Comparison of ENCODE assay signal across 9 cellular contexts in the genomic region with DNA sequence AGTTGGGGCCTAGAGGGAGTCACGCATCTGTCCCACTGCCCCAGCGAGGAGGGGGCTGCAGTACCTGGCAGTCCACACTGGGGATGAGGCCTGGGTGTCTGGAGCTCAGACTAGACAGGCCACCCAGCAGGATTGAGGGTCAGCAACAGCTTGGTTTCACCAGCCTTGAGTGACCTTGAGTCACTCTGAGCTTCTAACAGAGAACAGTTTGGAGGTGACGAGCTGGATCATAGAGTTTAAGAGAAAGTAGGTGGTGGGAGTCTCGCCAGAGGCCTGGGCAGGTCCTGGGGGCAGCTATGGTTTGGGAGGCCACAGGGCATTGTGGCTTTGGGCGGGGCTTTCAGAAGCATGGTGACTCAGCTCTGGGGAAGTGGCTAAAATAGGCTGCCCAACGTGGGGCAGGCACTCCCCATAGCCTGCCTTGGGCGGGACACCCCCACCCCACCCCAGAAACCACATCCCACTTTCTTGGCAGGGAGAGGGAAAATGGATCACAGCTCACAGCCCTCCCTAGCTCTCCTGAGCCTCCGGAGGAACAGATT. TPM values are rescaled to one million over a fixed set of nuclear protein-coding genes. Genes with fewer than 3 reads are reported as not detected.
DNase-seq lines count a peak whose midpoint lies in the region; ATAC-seq and TF ChIP-seq lines count a peak whose summit lies in the region.
"Had no signal": no experiment of that assay in that cellular context is flagged by ENCODE, and none has a peak within 500 bp of the region (broad histone marks: within the 10 kb centered on the region; RNA-seq: fewer than 3 reads in every experiment).

No MANE protein-coding gene starts in this region.

- peaks cover 7% of the 10 kb centered on the region; the same call in 1 of the 2 replicates for H3K79me2 ChIP-seq in GM23338 (replicated peaks; ENCODE audit: insufficient read depth)
- H3K79me2 ChIP-seq in KMS-11 (ENCODE audit: insufficient read depth, low read depth) = peaks cover 7% of the 10 kb centered on the region; the same call in 1 of the 2 replicates

- no peaks in the 10 kb centered on the region for H3K36me3 Mint-ChIP-seq in GM23338 (ENCODE audit: low read depth)

- TF ChIP-seq EP300 in upper lobe of left lung (IDR thresholded peaks at IDR 0.05) = peak in 1 of 4 donors; percentile 15

- H3K27me3 ChIP-seq in GM23338 (ENCODE audit: insufficient read depth) = no peaks in the 10 kb centered on the region
- no peaks in the 10 kb centered on the region for H3K27me3 ChIP-seq in KMS-11 (ENCODE audit: insufficient read depth, low read depth)
- H3K27me3 ChIP-seq in body of pancreas = no peaks in the 10 kb centered on the region
- no peaks in the 10 kb centered on the region for H3K27me3 ChIP-seq in liver (ENCODE audit: control insufficient read depth in 4 of 4, insufficient read depth in 4 of 4, low read length in 3 of 4)
- no peaks in the 10 kb centered on the region for H3K27me3 ChIP-seq in upper lobe of left lung

- no peaks in the 10 kb centered on the region for H3K9me2 ChIP-seq in GM23338 (ENCODE audit: insufficient read depth)

- H3K36me3 ChIP-seq in GM23338 (ENCODE audit: insufficient read depth) (no peaks in the 10 kb centered on the region), KMS-11 (ENCODE audit: insufficient read depth) (no peaks in the 10 kb centered on the region), body of pancreas (replicated peaks in 1 of 2; ENCODE audit: insufficient read depth in 1 of 2, low read depth in 2 of 2) (no peaks in the 10 kb centered on the region), liver (ENCODE audit: control insufficient read depth in 4 of 4, insufficient read depth in 3 of 4, low read depth in 1 of 4, low read length in 3 of 4) (no peaks in the 10 kb centered on the region), upper lobe of left lung (peaks cover 0 to 5% (median under 1%) of the 10 kb centered on the region in 4 donors)

- WGBS in body of pancreas, 2 donors = 28 to 50% methylated on average over 2 to 8 of the region's 8 CpGs
- 68% methylated on average over 8 of the region's 8 CpGs for WGBS in liver
- WGBS in upper lobe of left lung, 2 donors = 36 to 52% methylated on average over 4 to 8 of the region's 8 CpGs

- no peak for ATAC-seq in GM23338
- peak; percentile 9 for ATAC-seq in body of pancreas
- peak; percentile 78 to 93 for ATAC-seq in upper lobe of left lung (ENCODE audit: low FRiP score in 2 of 2)

- no peak for TF ChIP-seq RAD21 in liver (IDR thresholded peaks at IDR 0.05)

- no peak overlapping the region for H2AFZ ChIP-seq in GM23338
- peak overlapping the region; percentile 73 for H2AFZ ChIP-seq in KMS-11 (ENCODE audit: low read depth)

- TF ChIP-seq POLR2A in body of pancreas (IDR thresholded peaks at IDR 0.05) = peak in 1 of 3 donors; percentile 2
- peak in 1 of 4 donors; percentile 4 for TF ChIP-seq POLR2A in upper lobe of left lung (IDR thresholded peaks at IDR 0.05)

- H3K4me1 ChIP-seq in GM23338 (ENCODE audit: insufficient read depth) (no peaks in the 10 kb centered on the region), KMS-11 (ENCODE audit: low read depth, poor library complexity, severe bottlenecking) (peaks cover 24% of the 10 kb centered on the region), body of pancreas (peaks cover 98% of the 10 kb centered on the region), liver (ENCODE audit: control insufficient read depth in 4 of 4, insufficient read depth in 4 of 4, low read length in 3 of 4) (peaks cover 46 to 78% (median 63%) of the 10 kb centered on the region in 4 donors), upper lobe of left lung (peaks cover 72 to 93% (median 83%) of the 10 kb centered on the region in 4 donors)

- no peak for TF ChIP-seq CTCF in GM13976 (IDR thresholded peaks at IDR 0.05; ENCODE audit: borderline replicate concordance, control extremely low read depth, extremely low read depth, insufficient read depth, missing control alignments)
- no peak for TF ChIP-seq CTCF in GM23338 (conservative IDR thresholded peaks at IDR 0.05; ENCODE audit: low read depth in 2 of 2)
- TF ChIP-seq CTCF in KMS-11 (conservative IDR thresholded peaks at IDR 0.05; ENCODE audit: low read depth, low read length) = no peak
- TF ChIP-seq CTCF in body of pancreas (IDR thresholded peaks at IDR 0.05) = no peak
- no peak for TF ChIP-seq CTCF in liver (IDR thresholded peaks at IDR 0.05; ENCODE audit: low read depth, low read length, missing input control)
- no peak for TF ChIP-seq CTCF in upper lobe of left lung (IDR thresholded peaks at IDR 0.05)

- intact Hi-C loops in body of pancreas (cut with DNase I) = no loop called here

- DNase-seq in GM13976 (ENCODE audit: low spot score) (peak; percentile 68), GM23338 (ENCODE audit: low spot score) (no peak), body of pancreas (peak; percentile 51 to 77 (median 67)), upper lobe of left lung (peak in 1 of 2 donors; percentile 92), NCI-H748 (lab: John Stamatoyannopoulos, UW; ENCODE audit: unreplicated experiment) (no peak), inferior parietal cortex (ENCODE audit: extremely low spot score) (no peak)

- no peak overlapping the region for H3K27ac ChIP-seq in GM23338 (ENCODE audit: low read depth)
- H3K27ac ChIP-seq in KMS-11 = peak overlapping the region; percentile 88
- H3K27ac ChIP-seq in body of pancreas = peak overlapping the region; percentile 87 to 92 (median 91)
- peak overlapping the region; percentile 94 to 95 for H3K27ac ChIP-seq in liver (ENCODE audit: low read depth in 1 of 2, low read length in 2 of 2)
- peak overlapping the region; percentile 73 to 93 (median 86) for H3K27ac ChIP-seq in upper lobe of left lung

- no peak overlapping the region for H3K4me3 Mint-ChIP-seq in GM23338

- H3K9me3 ChIP-seq in body of pancreas = no peaks in the 10 kb centered on the region
- H3K9me3 ChIP-seq in liver (ENCODE audit: control insufficient read depth in 4 of 4, low read length in 3 of 4) = no peaks in the 10 kb centered on the region
- no peaks in the 10 kb centered on the region for H3K9me3 ChIP-seq in upper lobe of left lung

- H3K4me1 Mint-ChIP-seq in GM23338 = peaks cover 26% of the 10 kb centered on the region

- peaks cover 11% of the 10 kb centered on the region for H3K27me3 Mint-ChIP-seq in GM23338 (ENCODE audit: insufficient read depth, low read depth, poor library complexity)

- no peaks in the 10 kb centered on the region for H3K9me3 Mint-ChIP-seq in GM23338

- in situ Hi-C loops in GM13976 (cut with MboI; ENCODE audit: low sequenced_read_pairs, unreplicated experiment) = no loop called here

- H3K4me3 ChIP-seq in GM23338 (no peak overlapping the region), KMS-11 (IDR thresholded peaks at IDR 0.05; ENCODE audit: insufficient read depth, low read depth, low read length) (no peak overlapping the region), body of pancreas (no peak overlapping the region), liver (ENCODE audit: low read depth in 1 of 3, low read length in 3 of 3) (no peak overlapping the region), upper lobe of left lung (peak overlapping the region in 1 of 4 donors; percentile 0)

- H3K4me2 ChIP-seq in GM23338 = no peak overlapping the region
- peak overlapping the region; percentile 98 for H3K4me2 ChIP-seq in KMS-11

- peak overlapping the region; percentile 73 for H3K9ac ChIP-seq in KMS-11
- H3K9ac ChIP-seq in liver (ENCODE audit: low read depth in 1 of 2, low read length in 2 of 2) = no peak overlapping the region

- no peaks in the 10 kb centered on the region for H3F3A ChIP-seq in GM23338 (replicated peaks; ENCODE audit: low read depth)

- no peaks in the 10 kb centered on the region; the same call in 1 of the 2 replicates for H4K20me1 ChIP-seq in GM23338 (replicated peaks; ENCODE audit: insufficient read depth)
- H4K20me1 ChIP-seq in KMS-11 (ENCODE audit: insufficient read depth) = no peaks in the 10 kb centered on the region

- peak overlapping the region; percentile 48; the same call in 1 of the 2 replicates for H3K27ac Mint-ChIP-seq in GM23338

TF ChIP-seq in GM23338, 12 proteins besides CTCF, POLR2A, EP300 and RAD21:
- TF ChIP-seq EZH2 (IDR thresholded peaks at IDR 0.05; ENCODE audit: low read depth, unreplicated experiment) (no peak), ZNF114 (CRISPR knock-in tag; IDR thresholded peaks at IDR 0.05) (no peak)

TF ChIP-seq in liver, 16 proteins besides CTCF, POLR2A, EP300 and RAD21 (continues in another document):
- no peak for TF ChIP-seq NR2F2 (IDR thresholded peaks at IDR 0.05)
- TF ChIP-seq, protein P1, sequence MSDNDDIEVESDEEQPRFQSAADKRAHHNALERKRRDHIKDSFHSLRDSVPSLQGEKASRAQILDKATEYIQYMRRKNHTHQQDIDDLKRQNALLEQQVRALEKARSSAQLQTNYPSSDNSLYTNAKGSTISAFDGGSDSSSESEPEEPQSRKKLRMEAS (IDR thresholded peaks at IDR 0.05) = no peak
- no peak for TF ChIP-seq GABPA (IDR thresholded peaks at IDR 0.05 in 1 of 2, conservative IDR thresholded peaks at IDR 0.05 in 1 of 2)
- TF ChIP-seq SP1 (IDR thresholded peaks at IDR 0.05) = no peak
- no peak for TF ChIP-seq HNF4A (conservative IDR thresholded peaks at IDR 0.05)
- TF ChIP-seq JUND (IDR thresholded peaks at IDR 0.05) = no peak
- TF ChIP-seq YY1 (IDR thresholded peaks at IDR 0.05) = no peak
- no peak for TF ChIP-seq EGR1 (IDR thresholded peaks at IDR 0.05; ENCODE audit: low read depth in 2 of 2)

RNA-seq across cellular contexts. Expression of gene CDC42EP4, which starts 20.5 kb away (rescaled TPM):
- 16.2 and 19.9 TPM in 2 replicates for total RNA-seq in GM23338 (2014; rRNA removed; shearing (Covaris generic))
- polyA plus RNA-seq in GM23338 (2016; fragmentation: Nextera tagmentation; extraction: Ambion mirVana) (4.1 and 4.4 TPM in 2 replicates), liver (10 to 100 TPM; 15.7 to 28.4 TPM)
- total RNA-seq in body of pancreas (10 to 100 TPM; 47.0 to 60.6 TPM), liver (10 to 100 TPM; 27.5 to 31.0 TPM), upper lobe of left lung (10 to 100 TPM; 28.3 to 65.7 (median 52.9) TPM)

RNA-seq across cellular contexts. Expression of gene CPSF4L, which starts 29.7 kb away (rescaled TPM):
- not detected in 2 replicates for total RNA-seq in GM23338 (2014; rRNA removed; shearing (Covaris generic))
- not detected in 2 replicates for polyA plus RNA-seq in GM23338 (2016; fragmentation: Nextera tagmentation; extraction: Ambion mirVana)
- not detected for total RNA-seq in body of pancreas
- total RNA-seq in liver = not detected
- not detected for polyA plus RNA-seq in liver
- total RNA-seq in upper lobe of left lung = under 1 TPM in 1 of 6 donors, not detected in 5; 0.46 TPM
- total RNA-seq: T-helper 2 cell treated with Interferon-gamma antibody and Interleukin-4, amounts not matched to agents 100 ng/mL and 5 ng/mL, for 36 hours had no signal

Comparison
In these comparisons a context has a peak if more than half of its experiments do, and no peak if none do; other contexts are left out.
1. DNase-seq: peak in GM13976 (single experiment) and body of pancreas (4 of 4); none in GM23338 (single experiment), NCI-H748 (single experiment) and inferior parietal cortex (single experiment).